In the genomic region with DNA sequence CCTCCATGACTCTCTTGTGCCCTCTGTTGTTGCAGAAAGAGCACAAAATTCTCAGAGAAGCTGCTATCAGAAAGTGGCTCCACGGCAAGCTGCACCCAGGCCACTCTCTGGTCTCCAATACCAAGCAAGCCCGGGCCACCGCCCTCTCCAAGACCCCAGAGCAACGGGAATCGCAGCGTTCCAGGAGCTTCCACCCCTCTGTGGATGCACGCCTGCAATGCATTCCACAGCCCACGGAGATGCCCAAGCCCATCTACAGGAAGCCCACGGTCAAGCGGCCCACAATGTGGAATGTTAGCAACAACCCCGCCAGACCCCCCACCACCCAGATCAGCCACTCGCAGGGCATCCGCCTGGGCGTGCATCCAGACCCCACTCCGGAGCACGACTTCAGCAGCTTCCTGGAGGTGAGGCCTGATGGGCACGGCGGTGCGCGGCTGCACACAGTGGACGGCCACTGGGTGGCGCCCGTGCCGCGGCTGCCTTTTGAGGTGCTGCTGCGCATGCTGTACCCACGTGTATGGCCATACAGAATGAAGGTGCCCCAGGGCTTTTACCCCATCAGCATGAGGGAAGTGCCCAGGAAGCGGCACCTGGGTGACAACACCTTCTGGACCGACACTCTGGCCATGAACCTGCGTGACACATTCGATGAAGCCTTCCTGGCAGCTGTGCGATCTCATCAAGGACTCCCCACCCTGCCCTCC, we compare ENCODE assay signal across 1 cellular context.
A peak's percentile ranks its signal among the peaks of the same experiment; 100 is the strongest.
TF ChIP-seq lines count a peak whose summit lies in the region.

No MANE protein-coding gene starts in this region.

TF ChIP-seq in K562, 482 proteins besides CTCF, POLR2A, EP300 and RAD21 (continued from another document):
- TF ChIP-seq HNRNPH1 (optimal IDR thresholded peaks at IDR 0.05; ENCODE audit: low read depth, low read length), result no peak
- TF ChIP-seq, protein P1, sequence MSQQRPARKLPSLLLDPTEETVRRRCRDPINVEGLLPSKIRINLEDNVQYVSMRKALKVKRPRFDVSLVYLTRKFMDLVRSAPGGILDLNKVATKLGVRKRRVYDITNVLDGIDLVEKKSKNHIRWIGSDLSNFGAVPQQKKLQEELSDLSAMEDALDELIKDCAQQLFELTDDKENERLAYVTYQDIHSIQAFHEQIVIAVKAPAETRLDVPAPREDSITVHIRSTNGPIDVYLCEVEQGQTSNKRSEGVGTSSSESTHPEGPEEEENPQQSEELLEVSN (IDR thresholded peaks at IDR 0.05; ENCODE audit: borderline replicate concordance in 1 of 2, extremely low read depth in 1 of 2, insufficient read depth in 1 of 2, insufficient read length in 1 of 2, low read depth in 1 of 2, low read length in 1 of 2, poor library complexity in 1 of 2, severe bottlenecking in 1 of 2), result peak in 1 of 2 experiments; percentile 63
- TF ChIP-seq TSC22D4 (tag; IDR thresholded peaks at IDR 0.05), result no peak
- TF ChIP-seq, protein P2, sequence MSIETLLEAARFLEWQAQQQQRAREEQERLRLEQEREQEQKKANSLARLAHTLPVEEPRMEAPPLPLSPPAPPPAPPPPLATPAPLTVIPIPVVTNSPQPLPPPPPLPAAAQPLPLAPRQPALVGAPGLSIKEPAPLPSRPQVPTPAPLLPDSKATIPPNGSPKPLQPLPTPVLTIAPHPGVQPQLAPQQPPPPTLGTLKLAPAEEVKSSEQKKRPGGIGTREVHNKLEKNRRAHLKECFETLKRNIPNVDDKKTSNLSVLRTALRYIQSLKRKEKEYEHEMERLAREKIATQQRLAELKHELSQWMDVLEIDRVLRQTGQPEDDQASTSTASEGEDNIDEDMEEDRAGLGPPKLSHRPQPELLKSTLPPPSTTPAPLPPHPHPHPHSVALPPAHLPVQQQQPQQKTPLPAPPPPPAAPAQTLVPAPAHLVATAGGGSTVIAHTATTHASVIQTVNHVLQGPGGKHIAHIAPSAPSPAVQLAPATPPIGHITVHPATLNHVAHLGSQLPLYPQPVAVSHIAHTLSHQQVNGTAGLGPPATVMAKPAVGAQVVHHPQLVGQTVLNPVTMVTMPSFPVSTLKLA (conservative IDR thresholded peaks at IDR 0.05), result peak; percentile 36 to 47; a peak in 3 of 4 replicates
- TF ChIP-seq PTTG1 (tag; IDR thresholded peaks at IDR 0.05; ENCODE audit: low read depth), result no peak
- TF ChIP-seq CREB1 (IDR thresholded peaks at IDR 0.05), result no peak
- TF ChIP-seq CREB1 (CRISPR knock-in tag; IDR thresholded peaks at IDR 0.05), result 0 out of 2 replicates have a peak, but pooled peaks have one; percentile 28
- TF ChIP-seq, protein P3, sequence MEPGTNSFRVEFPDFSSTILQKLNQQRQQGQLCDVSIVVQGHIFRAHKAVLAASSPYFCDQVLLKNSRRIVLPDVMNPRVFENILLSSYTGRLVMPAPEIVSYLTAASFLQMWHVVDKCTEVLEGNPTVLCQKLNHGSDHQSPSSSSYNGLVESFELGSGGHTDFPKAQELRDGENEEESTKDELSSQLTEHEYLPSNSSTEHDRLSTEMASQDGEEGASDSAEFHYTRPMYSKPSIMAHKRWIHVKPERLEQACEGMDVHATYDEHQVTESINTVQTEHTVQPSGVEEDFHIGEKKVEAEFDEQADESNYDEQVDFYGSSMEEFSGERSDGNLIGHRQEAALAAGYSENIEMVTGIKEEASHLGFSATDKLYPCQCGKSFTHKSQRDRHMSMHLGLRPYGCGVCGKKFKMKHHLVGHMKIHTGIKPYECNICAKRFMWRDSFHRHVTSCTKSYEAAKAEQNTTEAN (CRISPR knock-in tag; IDR thresholded peaks at IDR 0.05), result no peak
- TF ChIP-seq ZNF584 (CRISPR knock-in tag; IDR thresholded peaks at IDR 0.05; ENCODE audit: low read depth), result no peak
- TF ChIP-seq, protein P4, sequence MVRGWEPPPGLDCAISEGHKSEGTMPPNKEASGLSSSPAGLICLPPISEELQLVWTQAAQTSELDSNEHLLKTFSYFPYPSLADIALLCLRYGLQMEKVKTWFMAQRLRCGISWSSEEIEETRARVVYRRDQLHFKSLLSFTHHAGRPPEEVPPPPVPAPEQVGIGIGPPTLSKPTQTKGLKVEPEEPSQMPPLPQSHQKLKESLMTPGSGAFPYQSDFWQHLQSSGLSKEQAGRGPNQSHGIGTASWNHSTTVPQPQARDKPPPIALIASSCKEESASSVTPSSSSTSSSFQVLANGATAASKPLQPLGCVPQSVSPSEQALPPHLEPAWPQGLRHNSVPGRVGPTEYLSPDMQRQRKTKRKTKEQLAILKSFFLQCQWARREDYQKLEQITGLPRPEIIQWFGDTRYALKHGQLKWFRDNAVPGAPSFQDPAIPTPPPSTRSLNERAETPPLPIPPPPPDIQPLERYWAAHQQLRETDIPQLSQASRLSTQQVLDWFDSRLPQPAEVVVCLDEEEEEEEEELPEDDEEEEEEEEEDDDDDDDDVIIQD (CRISPR knock-in tag; IDR thresholded peaks at IDR 0.05), result no peak
- TF ChIP-seq, protein P5, sequence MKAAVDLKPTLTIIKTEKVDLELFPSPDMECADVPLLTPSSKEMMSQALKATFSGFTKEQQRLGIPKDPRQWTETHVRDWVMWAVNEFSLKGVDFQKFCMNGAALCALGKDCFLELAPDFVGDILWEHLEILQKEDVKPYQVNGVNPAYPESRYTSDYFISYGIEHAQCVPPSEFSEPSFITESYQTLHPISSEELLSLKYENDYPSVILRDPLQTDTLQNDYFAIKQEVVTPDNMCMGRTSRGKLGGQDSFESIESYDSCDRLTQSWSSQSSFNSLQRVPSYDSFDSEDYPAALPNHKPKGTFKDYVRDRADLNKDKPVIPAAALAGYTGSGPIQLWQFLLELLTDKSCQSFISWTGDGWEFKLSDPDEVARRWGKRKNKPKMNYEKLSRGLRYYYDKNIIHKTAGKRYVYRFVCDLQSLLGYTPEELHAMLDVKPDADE (conservative IDR thresholded peaks at IDR 0.05; ENCODE audit: control insufficient read depth, low read depth, low read length), result peak; percentile 46; the same call in 1 of the 2 replicates
- TF ChIP-seq, protein P6, sequence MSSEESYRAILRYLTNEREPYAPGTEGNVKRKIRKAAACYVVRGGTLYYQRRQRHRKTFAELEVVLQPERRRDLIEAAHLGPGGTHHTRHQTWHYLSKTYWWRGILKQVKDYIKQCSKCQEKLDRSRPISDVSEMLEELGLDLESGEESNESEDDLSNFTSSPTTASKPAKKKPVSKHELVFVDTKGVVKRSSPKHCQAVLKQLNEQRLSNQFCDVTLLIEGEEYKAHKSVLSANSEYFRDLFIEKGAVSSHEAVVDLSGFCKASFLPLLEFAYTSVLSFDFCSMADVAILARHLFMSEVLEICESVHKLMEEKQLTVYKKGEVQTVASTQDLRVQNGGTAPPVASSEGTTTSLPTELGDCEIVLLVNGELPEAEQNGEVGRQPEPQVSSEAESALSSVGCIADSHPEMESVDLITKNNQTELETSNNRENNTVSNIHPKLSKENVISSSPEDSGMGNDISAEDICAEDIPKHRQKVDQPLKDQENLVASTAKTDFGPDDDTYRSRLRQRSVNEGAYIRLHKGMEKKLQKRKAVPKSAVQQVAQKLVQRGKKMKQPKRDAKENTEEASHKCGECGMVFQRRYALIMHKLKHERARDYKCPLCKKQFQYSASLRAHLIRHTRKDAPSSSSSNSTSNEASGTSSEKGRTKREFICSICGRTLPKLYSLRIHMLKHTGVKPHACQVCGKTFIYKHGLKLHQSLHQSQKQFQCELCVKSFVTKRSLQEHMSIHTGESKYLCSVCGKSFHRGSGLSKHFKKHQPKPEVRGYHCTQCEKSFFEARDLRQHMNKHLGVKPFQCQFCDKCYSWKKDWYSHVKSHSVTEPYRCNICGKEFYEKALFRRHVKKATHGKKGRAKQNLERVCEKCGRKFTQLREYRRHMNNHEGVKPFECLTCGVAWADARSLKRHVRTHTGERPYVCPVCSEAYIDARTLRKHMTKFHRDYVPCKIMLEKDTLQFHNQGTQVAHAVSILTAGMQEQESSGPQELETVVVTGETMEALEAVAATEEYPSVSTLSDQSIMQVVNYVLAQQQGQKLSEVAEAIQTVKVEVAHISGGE (CRISPR knock-in tag; IDR thresholded peaks at IDR 0.05), result no peak
- no peak for TF ChIP-seq NR2C1 (IDR thresholded peaks at IDR 0.05)
- TF ChIP-seq NR2C1 (tag; IDR thresholded peaks at IDR 0.05), result no peak
- TF ChIP-seq, protein P7, sequence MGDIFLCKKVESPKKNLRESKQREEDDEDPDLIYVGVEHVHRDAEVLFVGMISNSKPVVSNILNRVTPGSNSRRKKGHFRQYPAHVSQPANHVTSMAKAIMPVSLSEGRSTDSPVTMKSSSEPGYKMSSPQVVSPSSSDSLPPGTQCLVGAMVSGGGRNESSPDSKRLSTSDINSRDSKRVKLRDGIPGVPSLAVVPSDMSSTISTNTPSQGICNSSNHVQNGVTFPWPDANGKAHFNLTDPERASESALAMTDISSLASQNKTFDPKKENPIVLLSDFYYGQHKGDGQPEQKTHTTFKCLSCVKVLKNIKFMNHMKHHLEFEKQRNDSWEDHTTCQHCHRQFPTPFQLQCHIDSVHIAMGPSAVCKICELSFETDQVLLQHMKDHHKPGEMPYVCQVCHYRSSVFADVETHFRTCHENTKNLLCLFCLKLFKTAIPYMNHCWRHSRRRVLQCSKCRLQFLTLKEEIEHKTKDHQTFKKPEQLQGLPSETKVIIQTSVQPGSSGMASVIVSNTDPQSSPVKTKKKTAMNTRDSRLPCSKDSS (IDR thresholded peaks at IDR 0.05; ENCODE audit: low read depth, partially characterized antibody), result no peak
- TF ChIP-seq MYC (IDR thresholded peaks at IDR 0.05; ENCODE audit: low read depth, low read length), result peak; percentile 68
- no peak for TF ChIP-seq MYC (CRISPR knock-in tag; IDR thresholded peaks at IDR 0.05; ENCODE audit: borderline replicate concordance, low read depth)
- no peak for TF ChIP-seq SRF (CRISPR knock-in tag; IDR thresholded peaks at IDR 0.05)
- TF ChIP-seq TAF1 (IDR thresholded peaks at IDR 0.05; ENCODE audit: control insufficient read depth, extremely low read depth, insufficient read depth, low read length, severe bottlenecking), result no peak
- TF ChIP-seq KAT2B (IDR thresholded peaks at IDR 0.05; ENCODE audit: low read depth, low read length), result no peak
- peak; percentile 51 for TF ChIP-seq RBM22 (IDR thresholded peaks at IDR 0.05; ENCODE audit: low read depth, low read length, poor library complexity, severe bottlenecking)
- no peak for TF ChIP-seq HNRNPL (IDR thresholded peaks at IDR 0.05; ENCODE audit: low read depth, low read length)
